1 cellular context compared by ENCODE assay signal in the genomic region with DNA sequence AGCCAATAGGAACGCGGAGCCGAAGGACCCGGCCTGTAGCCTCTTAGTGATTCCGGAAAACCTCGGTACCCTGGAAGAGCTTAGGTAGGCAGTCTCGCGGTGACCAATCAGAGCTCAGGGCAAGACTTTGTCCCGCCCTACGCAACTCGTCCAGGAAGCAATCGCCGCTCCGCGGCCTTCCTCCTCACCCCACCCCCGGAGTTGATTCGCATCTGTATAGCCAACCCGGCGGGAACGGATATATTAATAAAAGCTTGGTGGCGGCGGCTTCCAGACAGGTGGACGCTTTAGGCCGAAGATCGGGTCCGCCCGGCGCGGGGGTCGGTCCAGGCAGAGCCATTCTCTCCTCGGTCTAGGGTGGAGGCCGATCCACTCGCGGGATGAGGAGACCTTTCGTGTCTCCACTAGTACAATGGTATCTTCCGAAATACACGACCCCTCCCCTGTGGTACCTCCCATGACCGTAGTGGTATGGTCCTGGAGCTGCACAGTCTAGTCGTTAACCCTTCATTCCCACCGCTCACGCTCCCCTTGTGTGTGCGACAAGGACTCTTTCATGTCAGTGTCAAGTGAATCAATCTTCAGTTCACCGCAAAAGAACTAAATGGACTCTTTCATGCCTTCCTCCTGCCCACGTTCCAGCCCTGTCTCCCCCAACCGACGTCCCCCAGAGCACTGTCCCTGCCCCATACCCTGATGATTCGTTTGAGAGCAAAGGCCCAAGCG.
A peak's percentile ranks its signal among the peaks of the same experiment; 100 is the strongest.
TF ChIP-seq lines count a peak whose summit lies in the region.

No MANE protein-coding gene starts in this region.

TF ChIP-seq in GM12878, 131 proteins besides CTCF, POLR2A, EP300 and RAD21 (continues in another document):
- TF ChIP-seq BACH1 (IDR thresholded peaks at IDR 0.05; ENCODE audit: borderline replicate concordance) (no peak), ZBTB4 (CRISPR knock-in tag; IDR thresholded peaks at IDR 0.05) (no peak), RBBP5 (conservative IDR thresholded peaks at IDR 0.05) (no peak), ELK1 (IDR thresholded peaks at IDR 0.05; ENCODE audit: low read depth, low read length) (no peak), YBX1 (IDR thresholded peaks at IDR 0.05) (no peak), HDGF (IDR thresholded peaks at IDR 0.05) (no peak), POU2F2 (IDR thresholded peaks at IDR 0.05; ENCODE audit: borderline replicate concordance, low read depth, low read length) (no peak), E2F4 (IDR thresholded peaks at IDR 0.05; ENCODE audit: low read depth, low read length) (no peak), NFIC (IDR thresholded peaks at IDR 0.05; ENCODE audit: low read depth, low read length) (peak; percentile 35; the same call in 1 of the 2 replicates), CHD2 (IDR thresholded peaks at IDR 0.05; ENCODE audit: borderline replicate concordance, low read depth, low read length) (peak; percentile 87; the same call in 1 of the 2 replicates), MYC (IDR thresholded peaks at IDR 0.05; ENCODE audit: insufficient read depth, insufficient read length, insufficient replicate concordance, low read length, severe bottlenecking) (no peak), TAF1 (IDR thresholded peaks at IDR 0.05; ENCODE audit: borderline replicate concordance, low read depth, low read length) (no peak; the same call in 1 of the 2 replicates), GABPA (IDR thresholded peaks at IDR 0.05; ENCODE audit: low read depth) (peak; percentile 95), FOXK2 (IDR thresholded peaks at IDR 0.05) (peak; percentile 88), SIX5 (IDR thresholded peaks at IDR 0.05; ENCODE audit: low read depth, low read length, severe bottlenecking) (peak; percentile 20), ZSCAN29 (IDR thresholded peaks at IDR 0.05) (no peak), RUNX3 (IDR thresholded peaks at IDR 0.05; ENCODE audit: low read length) (0 out of 2 replicates have a peak, but pooled peaks have one; percentile 6), MYB (IDR thresholded peaks at IDR 0.05; ENCODE audit: borderline replicate concordance, low read depth, low read length) (no peak), ASH2L (IDR thresholded peaks at IDR 0.05; ENCODE audit: borderline replicate concordance, low read depth) (no peak), SREBF1 (IDR thresholded peaks at IDR 0.05; ENCODE audit: low read length) (peak; percentile 31; the same call in 1 of the 2 replicates), KDM1A (IDR thresholded peaks at IDR 0.05; ENCODE audit: borderline replicate concordance) (no peak), WRNIP1 (IDR thresholded peaks at IDR 0.05; ENCODE audit: borderline replicate concordance, low read depth, low read length) (no peak), CEBPZ (IDR thresholded peaks at IDR 0.05; ENCODE audit: low read depth, low read length) (peak; percentile 37; the same call in 1 of the 2 replicates), TCF7 (IDR thresholded peaks at IDR 0.05; ENCODE audit: borderline replicate concordance) (no peak), CREM (IDR thresholded peaks at IDR 0.05; ENCODE audit: low read depth) (peak; percentile 15; the same call in 1 of the 2 replicates), MTA3 (IDR thresholded peaks at IDR 0.05; ENCODE audit: borderline replicate concordance, low read length) (peak; percentile 78; the same call in 1 of the 2 replicates), FOS (IDR thresholded peaks at IDR 0.05; ENCODE audit: borderline replicate concordance, extremely low read depth, insufficient read length) (peak; percentile 36), ZBTB33 (IDR thresholded peaks at IDR 0.05) (no peak), SMC3 (IDR thresholded peaks at IDR 0.05; ENCODE audit: borderline replicate concordance, low read length) (no peak), DPF2 (IDR thresholded peaks at IDR 0.05) (no peak), CHD4 (IDR thresholded peaks at IDR 0.05) (no peak), PBX3 (IDR thresholded peaks at IDR 0.05; ENCODE audit: insufficient replicate concordance, low read depth, low read length) (no peak)
- TF ChIP-seq, protein P1, sequence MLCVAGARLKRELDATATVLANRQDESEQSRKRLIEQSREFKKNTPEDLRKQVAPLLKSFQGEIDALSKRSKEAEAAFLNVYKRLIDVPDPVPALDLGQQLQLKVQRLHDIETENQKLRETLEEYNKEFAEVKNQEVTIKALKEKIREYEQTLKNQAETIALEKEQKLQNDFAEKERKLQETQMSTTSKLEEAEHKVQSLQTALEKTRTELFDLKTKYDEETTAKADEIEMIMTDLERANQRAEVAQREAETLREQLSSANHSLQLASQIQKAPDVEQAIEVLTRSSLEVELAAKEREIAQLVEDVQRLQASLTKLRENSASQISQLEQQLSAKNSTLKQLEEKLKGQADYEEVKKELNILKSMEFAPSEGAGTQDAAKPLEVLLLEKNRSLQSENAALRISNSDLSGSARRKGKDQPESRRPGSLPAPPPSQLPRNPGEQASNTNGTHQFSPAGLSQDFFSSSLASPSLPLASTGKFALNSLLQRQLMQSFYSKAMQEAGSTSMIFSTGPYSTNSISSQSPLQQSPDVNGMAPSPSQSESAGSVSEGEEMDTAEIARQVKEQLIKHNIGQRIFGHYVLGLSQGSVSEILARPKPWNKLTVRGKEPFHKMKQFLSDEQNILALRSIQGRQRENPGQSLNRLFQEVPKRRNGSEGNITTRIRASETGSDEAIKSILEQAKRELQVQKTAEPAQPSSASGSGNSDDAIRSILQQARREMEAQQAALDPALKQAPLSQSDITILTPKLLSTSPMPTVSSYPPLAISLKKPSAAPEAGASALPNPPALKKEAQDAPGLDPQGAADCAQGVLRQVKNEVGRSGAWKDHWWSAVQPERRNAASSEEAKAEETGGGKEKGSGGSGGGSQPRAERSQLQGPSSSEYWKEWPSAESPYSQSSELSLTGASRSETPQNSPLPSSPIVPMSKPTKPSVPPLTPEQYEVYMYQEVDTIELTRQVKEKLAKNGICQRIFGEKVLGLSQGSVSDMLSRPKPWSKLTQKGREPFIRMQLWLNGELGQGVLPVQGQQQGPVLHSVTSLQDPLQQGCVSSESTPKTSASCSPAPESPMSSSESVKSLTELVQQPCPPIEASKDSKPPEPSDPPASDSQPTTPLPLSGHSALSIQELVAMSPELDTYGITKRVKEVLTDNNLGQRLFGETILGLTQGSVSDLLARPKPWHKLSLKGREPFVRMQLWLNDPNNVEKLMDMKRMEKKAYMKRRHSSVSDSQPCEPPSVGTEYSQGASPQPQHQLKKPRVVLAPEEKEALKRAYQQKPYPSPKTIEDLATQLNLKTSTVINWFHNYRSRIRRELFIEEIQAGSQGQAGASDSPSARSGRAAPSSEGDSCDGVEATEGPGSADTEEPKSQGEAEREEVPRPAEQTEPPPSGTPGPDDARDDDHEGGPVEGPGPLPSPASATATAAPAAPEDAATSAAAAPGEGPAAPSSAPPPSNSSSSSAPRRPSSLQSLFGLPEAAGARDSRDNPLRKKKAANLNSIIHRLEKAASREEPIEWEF (IDR thresholded peaks at IDR 0.05; ENCODE audit: insufficient replicate concordance, low read depth, low read length): no peak
- TF ChIP-seq, protein P2, sequence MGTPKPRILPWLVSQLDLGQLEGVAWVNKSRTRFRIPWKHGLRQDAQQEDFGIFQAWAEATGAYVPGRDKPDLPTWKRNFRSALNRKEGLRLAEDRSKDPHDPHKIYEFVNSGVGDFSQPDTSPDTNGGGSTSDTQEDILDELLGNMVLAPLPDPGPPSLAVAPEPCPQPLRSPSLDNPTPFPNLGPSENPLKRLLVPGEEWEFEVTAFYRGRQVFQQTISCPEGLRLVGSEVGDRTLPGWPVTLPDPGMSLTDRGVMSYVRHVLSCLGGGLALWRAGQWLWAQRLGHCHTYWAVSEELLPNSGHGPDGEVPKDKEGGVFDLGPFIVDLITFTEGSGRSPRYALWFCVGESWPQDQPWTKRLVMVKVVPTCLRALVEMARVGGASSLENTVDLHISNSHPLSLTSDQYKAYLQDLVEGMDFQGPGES (IDR thresholded peaks at IDR 0.05): peak; percentile 70; the same call in 1 of the 2 replicates
